In the genomic region with DNA sequence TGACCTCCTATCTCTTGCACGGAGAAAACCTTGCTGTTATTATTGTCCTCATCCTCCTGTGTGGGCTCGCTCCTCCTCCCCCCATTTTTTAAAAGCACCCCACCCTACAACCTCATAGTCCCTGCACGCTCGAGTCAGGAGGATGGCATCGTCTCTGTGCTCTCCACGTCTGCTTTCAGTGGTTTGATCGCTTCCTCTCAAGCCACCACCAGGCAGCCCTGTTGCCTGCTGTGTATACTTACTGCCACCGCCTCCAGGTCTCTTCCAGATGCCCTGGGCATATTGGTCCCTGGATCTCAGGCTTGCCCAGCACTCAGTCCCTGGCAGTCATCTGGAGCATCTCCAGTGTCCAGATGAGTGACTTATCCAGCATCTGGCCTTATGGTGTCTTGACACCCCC, we compare ENCODE assay signal across 22 cellular contexts. TPM values are rescaled to one million over a fixed set of nuclear protein-coding genes. Genes with fewer than 3 reads are reported as not detected.
"Had no signal": no experiment of that assay in that cellular context is flagged by ENCODE, and none has a peak within 500 bp of the region (broad histone marks: within the 10 kb centered on the region; RNA-seq: fewer than 3 reads in every experiment).

No MANE protein-coding gene starts in this region.

- H3K4me3 Mint-ChIP-seq: activated B cell treated with CpG ODN at 0.5 μM for 24 hours; activated CD8-positive, alpha-beta T cell treated with anti-CD3 and anti-CD28 coated beads for 36 hours; activated naive CD8-positive, alpha-beta T cell treated with anti-CD3 and anti-CD28 coated beads for 36 hours; activated T-cell treated with anti-CD3 and anti-CD28 coated beads, Interleukin-2, amount 50 U/mL, for 72 hours; mesothelial cell of epicardium; naive thymus-derived CD4-positive, alpha-beta T cell; T-helper 2 cell treated with Interferon-gamma antibody and Interleukin-4, amounts not matched to agents 5 μg/mL and 100 μg/mL, for 36 hours had no signal

- H3K27me3 ChIP-seq: brain microvascular endothelial cell, gastroesophageal sphincter, ovary, thyroid gland, vagina had no signal

- H3K27me3 Mint-ChIP-seq: activated B cell treated with CpG ODN at 0.5 μM for 24 hours had no signal

- H3K4me1 Mint-ChIP-seq: activated B cell treated with CpG ODN at 0.5 μM for 24 hours, mesothelial cell of epicardium had no signal

- H3K36me3 Mint-ChIP-seq: activated naive CD8-positive, alpha-beta T cell treated with anti-CD3 and anti-CD28 coated beads for 36 hours had no signal

- H3K27ac Mint-ChIP-seq: activated B cell treated with CpG ODN at 0.5 μM for 24 hours; activated CD8-positive, alpha-beta T cell treated with anti-CD3 and anti-CD28 coated beads for 36 hours; activated naive CD8-positive, alpha-beta T cell treated with anti-CD3 and anti-CD28 coated beads for 36 hours; activated T-cell treated with anti-CD3 and anti-CD28 coated beads, Interleukin-2, amount 50 U/mL, for 72 hours; mesothelial cell of epicardium; naive thymus-derived CD4-positive, alpha-beta T cell; T-helper 2 cell treated with Interferon-gamma antibody and Interleukin-4, amounts not matched to agents 5 μg/mL and 100 μg/mL, for 36 hours had no signal

- H3K9me3 ChIP-seq: ovary, thyroid gland, vagina had no signal

- H3K36me3 ChIP-seq: brain microvascular endothelial cell, gastroesophageal sphincter, ovary, thyroid gland, vagina had no signal

- DNase-seq: activated B cell treated with CpG ODN at 0.5 μM for 24 hours; activated CD4-positive, alpha-beta T cell treated with anti-CD3 and anti-CD28 coated beads for 48 hours; activated CD8-positive, alpha-beta memory T cell treated with anti-CD3 and anti-CD28 coated beads, Interleukin-2, amount 50 U/mL, for 48 hours; activated CD8-positive, alpha-beta T cell treated with anti-CD3 and anti-CD28 coated beads for 36 hours; activated gamma-delta T cell treated with Interleukin-2 at 50 U/mL for 16 hours; activated naive CD8-positive, alpha-beta T cell treated with anti-CD3 and anti-CD28 coated beads for 36 hours; activated T-cell treated with anti-CD3 and anti-CD28 coated beads, Interleukin-2, amount 50 U/mL, for 72 hours; anterior cingulate cortex; brain microvascular endothelial cell; dermis blood vessel endothelial cell; naive thymus-derived CD4-positive, alpha-beta T cell; ovary; stimulated activated CD4-positive, alpha-beta T cell treated with anti-CD3 and anti-CD28 coated beads, Interleukin-12 subunit alpha, Interleukin-12 subunit beta, amount 100 ng/mL, for 4 hours; stimulated activated CD4-positive, alpha-beta T cell treated with anti-CD3 and anti-CD28 coated beads, Interleukin-2, amount 100 ng/mL, for 24 hours; thyroid gland had no signal

- ATAC-seq: activated CD8-positive, alpha-beta T cell treated with anti-CD3 and anti-CD28 coated beads for 36 hours; activated T-cell treated with anti-CD3 and anti-CD28 coated beads, Interleukin-2, amount 50 U/mL, for 72 hours; gastroesophageal sphincter; naive thymus-derived CD4-positive, alpha-beta T cell had no signal

- FAIRE-seq: islet of Langerhans had no signal

- H3K4me1 ChIP-seq: gastroesophageal sphincter, thyroid gland, vagina had no signal

- H3K27ac ChIP-seq: brain microvascular endothelial cell, gastroesophageal sphincter, ovary, thyroid gland, vagina had no signal

- H3K4me3 ChIP-seq: gastroesophageal sphincter, lung, ovary, thyroid gland, vagina had no signal

- H3K9me3 Mint-ChIP-seq: activated B cell treated with CpG ODN at 0.5 μM for 24 hours; T-helper 2 cell treated with Interferon-gamma antibody and Interleukin-4, amounts not matched to agents 5 μg/mL and 100 μg/mL, for 36 hours had no signal

RNA-seq across cellular contexts. Expression of a gene that starts 42.1 kb away (rescaled TPM):
- total RNA-seq: activated B cell treated with CpG ODN at 0.5 μM for 24 hours; activated CD8-positive, alpha-beta T cell treated with anti-CD3 and anti-CD28 coated beads for 36 hours; activated naive CD8-positive, alpha-beta T cell treated with anti-CD3 and anti-CD28 coated beads for 36 hours; activated T-cell treated with anti-CD3 and anti-CD28 coated beads, Interleukin-2, amount 50 U/mL, for 72 hours; mesothelial cell of epicardium; naive thymus-derived CD4-positive, alpha-beta T cell; pulmonary artery endothelial cell had no signal
- polyA plus RNA-seq: naive thymus-derived CD4-positive, alpha-beta T cell had no signal
